Comparison of ENCODE assay signal across 8 cellular contexts in genomic region chr5:165457854-165458481, GRCh38.
A peak's percentile ranks its signal among the peaks of the same experiment; 100 is the strongest.
DNase-seq lines count a peak whose midpoint lies in the region; ATAC-seq, FAIRE-seq and TF ChIP-seq lines count a peak whose summit lies in the region.

No MANE protein-coding gene starts in this region.

- TF ChIP-seq CTCF in HL-60 (IDR thresholded peaks at IDR 0.05; ENCODE audit: insufficient read depth, low read length) = peak; percentile 18

- peak; percentile 62 for FAIRE-seq in islet of Langerhans (lab: Jason Lieb, UNC)

- DNase-seq in CD1c-positive myeloid dendritic cell (ENCODE audit: extremely low spot score) (peak; percentile 41), HL-60 (ENCODE audit: low read depth in 1 of 2, low spot score in 1 of 2) (peak; percentile 16 to 58), SKM-1 (lab: John Stamatoyannopoulos, UW; ENCODE audit: unreplicated experiment) (peak; percentile 35), dermis blood vessel endothelial cell (no peak), T-helper 1 cell (no peak), G401 (ENCODE audit: low spot score) (no peak)

- H3K27me3 ChIP-seq in HL-60 (ENCODE audit: insufficient read depth, poor library complexity, severe bottlenecking) = no peaks in the 10 kb centered on the region

- no peak overlapping the region for H3K27ac ChIP-seq in HL-60 (replicated peaks)

- no peak for ATAC-seq in GM21381 (IDR thresholded peaks at IDR 0.05; ENCODE audit: unreplicated experiment)

- in situ Hi-C loops in G401 (cut with HindIII; ENCODE audit: low sequenced_read_pairs) = no loop called here

- H3K4me3 ChIP-seq in HL-60 (replicated peaks; ENCODE audit: insufficient read depth, low read length) = no peak overlapping the region

Comparison
In these comparisons a context has a peak if more than half of its experiments do, and no peak if none do; other contexts are left out.
1. DNase-seq: peak in CD1c-positive myeloid dendritic cell (single experiment), HL-60 (2 of 2) and SKM-1 (single experiment); none in dermis blood vessel endothelial cell (single experiment), T-helper 1 cell (0 of 5) and G401 (single experiment).